Comparison of ENCODE assay signal across 40 cellular contexts in genomic region chr1:111008031-111008430, GRCh38.
"Had no signal": no experiment of that assay in that cellular context is flagged by ENCODE, and none has a peak within 500 bp of the region (broad histone marks: within the 10 kb centered on the region; RNA-seq: fewer than 3 reads in every experiment).

No MANE protein-coding gene starts in this region.

- H3K4me1 Mint-ChIP-seq: activated naive CD4-positive, alpha-beta T cell treated with anti-CD3 and anti-CD28 coated beads, Interleukin-2, amount 10 ng/mL, durations not matched to agents 7 days and 5 days; activated naive CD4-positive, alpha-beta T cell treated with anti-CD3 and anti-CD28 coated beads, Interleukin-2, amount 50 U/mL, for 24 hours; activated naive CD8-positive, alpha-beta T cell treated with anti-CD3 and anti-CD28 coated beads for 36 hours; activated naive CD8-positive, alpha-beta T cell treated with anti-CD3 and anti-CD28 coated beads, Interleukin-2, amount 10 ng/mL, durations not matched to agents 7 days and 5 days; activated naive CD8-positive, alpha-beta T cell treated with anti-CD3 and anti-CD28 coated beads, Interleukin-2, amount 50 U/mL, for 24 hours; activated T-helper 17 cell treated with anti-CD3 and anti-CD28 coated beads, Interleukin-2, amount 50 U/mL, for 72 hours; brain; central memory CD8-positive, alpha-beta T cell had no signal

- H3K4me3 ChIP-seq: adrenal gland, ascending aorta, body of pancreas, breast epithelium, cardiac muscle cell had no signal

- H3K4me3 Mint-ChIP-seq: activated naive CD4-positive, alpha-beta T cell treated with anti-CD3 and anti-CD28 coated beads, Interleukin-2, amount 10 ng/mL, durations not matched to agents 7 days and 5 days; activated naive CD4-positive, alpha-beta T cell treated with anti-CD3 and anti-CD28 coated beads, Interleukin-2, amount 50 U/mL, for 24 hours; activated naive CD8-positive, alpha-beta T cell; activated naive CD8-positive, alpha-beta T cell treated with anti-CD3 and anti-CD28 coated beads for 36 hours; activated naive CD8-positive, alpha-beta T cell treated with anti-CD3 and anti-CD28 coated beads, Interleukin-2, amount 10 ng/mL, durations not matched to agents 7 days and 5 days; activated naive CD8-positive, alpha-beta T cell treated with anti-CD3 and anti-CD28 coated beads, Interleukin-2, amount 50 U/mL, for 24 hours; activated T-cell treated with anti-CD3 and anti-CD28 coated beads, Interleukin-2, amount 50 U/mL, for 24 hours; activated T-cell treated with anti-CD3 and anti-CD28 coated beads, Interleukin-2, amount 50 U/mL, for 4 hours; activated T-cell treated with anti-CD3 and anti-CD28 coated beads, Interleukin-2, amount 50 U/mL, for 72 hours; activated T-helper 1 cell treated with anti-CD3 and anti-CD28 coated beads, Interleukin-12 subunit alpha, Interleukin-12 subunit beta, Interleukin-2, Interleukin-4 antibody, amounts not matched to agents 30 ng/mL and 10 ng/mL and 1 ng/mL, durations not matched to agents 14 hours and 24 hours and 36 hours; activated T-helper 17 cell treated with anti-CD3 and anti-CD28 coated beads, Interleukin-2, amount 50 U/mL, for 72 hours; brain; central memory CD8-positive, alpha-beta T cell had no signal

- H3K36me3 Mint-ChIP-seq: activated naive CD8-positive, alpha-beta T cell treated with anti-CD3 and anti-CD28 coated beads, Interleukin-2, amount 10 ng/mL, durations not matched to agents 7 days and 5 days; brain had no signal

- H3K27ac ChIP-seq: adrenal gland, ascending aorta, body of pancreas, brain microvascular endothelial cell, breast epithelium, cardiac muscle cell had no signal

- H3K27me3 ChIP-seq: adrenal gland, ascending aorta, body of pancreas, brain microvascular endothelial cell, breast epithelium, cardiac muscle cell had no signal

- FAIRE-seq: astrocyte, bronchial epithelial cell had no signal

- H3K27ac Mint-ChIP-seq: activated naive CD4-positive, alpha-beta T cell treated with anti-CD3 and anti-CD28 coated beads, Interleukin-2, amount 10 ng/mL, durations not matched to agents 7 days and 5 days; activated naive CD4-positive, alpha-beta T cell treated with anti-CD3 and anti-CD28 coated beads, Interleukin-2, amount 50 U/mL, for 72 hours; activated naive CD8-positive, alpha-beta T cell; activated naive CD8-positive, alpha-beta T cell treated with anti-CD3 and anti-CD28 coated beads for 36 hours; activated naive CD8-positive, alpha-beta T cell treated with anti-CD3 and anti-CD28 coated beads, Interleukin-2, amount 10 ng/mL, durations not matched to agents 7 days and 5 days; activated naive CD8-positive, alpha-beta T cell treated with anti-CD3 and anti-CD28 coated beads, Interleukin-2, amount 50 U/mL, for 24 hours; activated T-cell treated with anti-CD3 and anti-CD28 coated beads, Interleukin-2, amount 50 U/mL, for 24 hours; activated T-cell treated with anti-CD3 and anti-CD28 coated beads, Interleukin-2, amount 50 U/mL, for 72 hours; activated T-helper 1 cell treated with anti-CD3 and anti-CD28 coated beads, Interleukin-12 subunit alpha, Interleukin-12 subunit beta, Interleukin-2, Interleukin-4 antibody, amounts not matched to agents 30 ng/mL and 10 ng/mL and 1 ng/mL, durations not matched to agents 14 hours and 24 hours and 36 hours; activated T-helper 17 cell treated with anti-CD3 and anti-CD28 coated beads, Interleukin-2, amount 50 U/mL, for 72 hours; activated T-helper 2 cell treated with anti-CD3 and anti-CD28 coated beads, Interferon-gamma antibody, Interleukin-2, Interleukin-4, amounts not matched to agents 10 μg/mL and 5 μg/mL and 100 μg/mL, durations not matched to agents 14 hours and 24 hours and 36 hours; brain had no signal

- H3K4me1 ChIP-seq: adrenal gland, ascending aorta, body of pancreas, breast epithelium had no signal

- DNase-seq: activated effector memory CD4-positive, alpha-beta T cell treated with anti-CD3 and anti-CD28 coated beads, Interleukin-2, amount 50 U/mL, for 16 hours; activated effector memory CD4-positive, alpha-beta T cell treated with Interleukin-2 at 50 U/mL for 16 hours; activated gamma-delta T cell; activated gamma-delta T cell treated with Interleukin-2 at 50 U/mL for 16 hours; activated naive CD4-positive, alpha-beta T cell; activated naive CD4-positive, alpha-beta T cell treated with anti-CD3 and anti-CD28 coated beads, Interleukin-2, amount 10 ng/mL, durations not matched to agents 7 days and 5 days; activated naive CD4-positive, alpha-beta T cell treated with anti-CD3 and anti-CD28 coated beads, Interleukin-2, amount 50 U/mL, for 16 hours; activated naive CD4-positive, alpha-beta T cell treated with Interleukin-2 at 50 U/mL for 16 hours; activated naive CD8-positive, alpha-beta T cell treated with anti-CD3 and anti-CD28 coated beads for 36 hours; activated naive CD8-positive, alpha-beta T cell treated with anti-CD3 and anti-CD28 coated beads, Interleukin-2, amount 10 ng/mL, durations not matched to agents 7 days and 5 days; activated naive CD8-positive, alpha-beta T cell treated with anti-CD3 and anti-CD28 coated beads, Interleukin-2, amount 50 U/mL, for 24 hours; activated T-cell treated with anti-CD3 and anti-CD28 coated beads for 4 hours; activated T-cell treated with anti-CD3 and anti-CD28 coated beads, Interleukin-2, amount 50 U/mL, for 1 hour; activated T-cell treated with anti-CD3 and anti-CD28 coated beads, Interleukin-2, amount 50 U/mL, for 24 hours; activated T-cell treated with anti-CD3 and anti-CD28 coated beads, Interleukin-2, amount 50 U/mL, for 4 hours; activated T-cell treated with anti-CD3 and anti-CD28 coated beads, Interleukin-2, amount 50 U/mL, for 48 hours; activated T-cell treated with anti-CD3 and anti-CD28 coated beads, Interleukin-2, amount 50 U/mL, for 72 hours; adrenal gland; amniotic stem cell; amygdala; anterior cingulate cortex; aorta; body of pancreas; brain microvascular endothelial cell; caudate nucleus; central memory CD4-positive, alpha-beta T cell; cerebellar nuclear complex had no signal

- H3K36me3 ChIP-seq: adrenal gland, ascending aorta, brain microvascular endothelial cell, breast epithelium, cardiac muscle cell had no signal

- ATAC-seq: activated naive CD4-positive, alpha-beta T cell treated with anti-CD3 and anti-CD28 coated beads, Interleukin-2, amount 50 U/mL, for 72 hours; activated naive CD8-positive, alpha-beta T cell treated with anti-CD3 and anti-CD28 coated beads, Interleukin-2, amount 50 U/mL, for 24 hours; activated T-cell treated with anti-CD3 and anti-CD28 coated beads, Interleukin-2, amount 50 U/mL, for 4 hours; activated T-cell treated with anti-CD3 and anti-CD28 coated beads, Interleukin-2, amount 50 U/mL, for 72 hours; activated T-helper 17 cell treated with anti-CD3 and anti-CD28 coated beads, Interleukin-2, amount 50 U/mL, for 72 hours; body of pancreas had no signal

- H3K27me3 Mint-ChIP-seq: brain had no signal

- H3K9me3 Mint-ChIP-seq: central memory CD8-positive, alpha-beta T cell had no signal
